Comparison of ENCODE assay signal across 12 cellular contexts in the genomic region with DNA sequence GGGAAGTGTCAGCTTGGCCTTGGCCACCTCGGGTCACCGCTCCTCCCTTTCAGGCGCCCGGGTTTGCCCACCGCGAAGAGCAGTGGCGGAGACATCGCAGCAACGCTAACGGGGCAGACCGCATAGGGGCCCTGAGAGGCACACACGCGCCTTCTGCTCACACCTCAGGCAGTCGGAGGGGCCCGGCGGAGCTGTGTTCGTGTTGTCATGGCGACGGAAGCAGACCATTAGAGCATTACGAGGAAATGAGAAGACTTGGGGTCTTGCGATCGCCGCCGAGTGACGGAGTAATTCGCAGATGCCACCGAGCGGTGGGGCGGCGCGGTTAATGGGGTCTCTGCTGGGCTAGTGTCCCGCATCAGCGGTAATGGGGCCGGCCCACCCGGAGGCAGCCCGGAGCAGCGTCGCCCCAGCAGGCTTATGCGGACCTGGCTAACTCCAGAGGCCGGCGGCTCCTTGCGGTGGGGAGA.
DNase-seq lines count a peak whose midpoint lies in the region; ATAC-seq and TF ChIP-seq lines count a peak whose summit lies in the region.
"Had no signal": no experiment of that assay in that cellular context is flagged by ENCODE, and none has a peak within 500 bp of the region (broad histone marks: within the 10 kb centered on the region; RNA-seq: fewer than 3 reads in every experiment).

No MANE protein-coding gene starts in this region.

- CTCF ChIA-PET in CD8-positive, alpha-beta memory T cell (lab: Charles Lee) = no interaction called here

- no peak overlapping the region for H3K27ac ChIP-seq in neuronal stem cell (replicated peaks; ENCODE audit: low read length)
- H3K27ac ChIP-seq in CD8-positive, alpha-beta memory T cell (ENCODE audit: low read depth, low read length) = no peak overlapping the region
- H3K27ac ChIP-seq: VCaP had no signal

- no peak for TF ChIP-seq CTCF in GM13977 (IDR thresholded peaks at IDR 0.05; ENCODE audit: extremely low read depth, insufficient read depth, missing control alignments)

- H3K4me3 Mint-ChIP-seq in CD8-positive, alpha-beta memory T cell = no peak overlapping the region

- peaks cover 5 to 10% (median 9%) of the 10 kb centered on the region in 3 donors for H3K4me1 Mint-ChIP-seq in CD8-positive, alpha-beta memory T cell

- no peak overlapping the region for H2AFZ ChIP-seq in neuronal stem cell (ENCODE audit: low read length)

- H3K79me1 ChIP-seq in neuronal stem cell (ENCODE audit: low read depth, low read length) = no peaks in the 10 kb centered on the region

- no peaks in the 10 kb centered on the region for H3K36me3 ChIP-seq in neuronal stem cell (replicated peaks in 1 of 2; ENCODE audit: control insufficient read depth in 2 of 2, insufficient read depth in 2 of 2, low read length in 2 of 2)
- no peaks in the 10 kb centered on the region for H3K36me3 ChIP-seq in CD8-positive, alpha-beta memory T cell (ENCODE audit: insufficient read depth, low read length)

- H3K27me3 Mint-ChIP-seq in CD8-positive, alpha-beta memory T cell = peaks cover 19 to 53% of the 10 kb centered on the region in 2 donors

- TF ChIP-seq POLR2A in erythroblast (IDR thresholded peaks at IDR 0.05; ENCODE audit: low read length) = no peak

- in situ Hi-C loops in GM13977 (cut with MboI; ENCODE audit: low pct_unique_long_range_greater_than_20kb, low sequenced_read_pairs, unreplicated experiment) = no loop called here

- H3K4ac ChIP-seq in neuronal stem cell (ENCODE audit: low read length) = no peak overlapping the region

- no peak overlapping the region for H3K14ac ChIP-seq in neuronal stem cell (ENCODE audit: low read length)

- ATAC-seq in HG03159 (IDR thresholded peaks at IDR 0.05; ENCODE audit: unreplicated experiment) (peak; percentile 37), esophagus mucosa (peak; percentile 54), HG03520 (IDR thresholded peaks at IDR 0.05; ENCODE audit: unreplicated experiment) (no peak)

- peak; percentile 51 for DNase-seq in GM13977 (ENCODE audit: low spot score)
- peak; percentile 29 for DNase-seq in neuronal stem cell (ENCODE audit: low spot score)
- no peak for DNase-seq in RKO (ENCODE audit: low spot score)
- no peak for DNase-seq in CD8-positive, alpha-beta memory T cell
- no peak for DNase-seq in erythroblast (lab: John Stamatoyannopoulos, UW)
- DNase-seq: activated naive CD4-positive, alpha-beta T cell treated with Interleukin-2 at 50 U/mL for 16 hours; MV-4-11; OCI-M1 had no signal

- H3K27ac Mint-ChIP-seq in CD8-positive, alpha-beta memory T cell = no peak overlapping the region

- H3K9me3 ChIP-seq in neuronal stem cell (replicated peaks in 1 of 2; ENCODE audit: control insufficient read depth in 2 of 2, insufficient read depth in 1 of 2, low read depth in 1 of 2, low read length in 2 of 2) = no peaks in the 10 kb centered on the region
- no peaks in the 10 kb centered on the region for H3K9me3 ChIP-seq in CD8-positive, alpha-beta memory T cell (ENCODE audit: low read length)

- peaks cover 0 to 8% (median 0%) of the 10 kb centered on the region in 3 experiments for H3K27me3 ChIP-seq in neuronal stem cell (ENCODE audit: control insufficient read depth in 3 of 3, insufficient read depth in 3 of 3, low read depth in 1 of 3, low read length in 3 of 3)
- H3K27me3 ChIP-seq in CD8-positive, alpha-beta memory T cell (ENCODE audit: insufficient read depth, low read length, poor library complexity, severe bottlenecking) = no peaks in the 10 kb centered on the region

- H2BK5ac ChIP-seq in neuronal stem cell (ENCODE audit: low read length) = no peak overlapping the region

- H3K9me3 Mint-ChIP-seq in CD8-positive, alpha-beta memory T cell = no peaks in the 10 kb centered on the region

- H3K18ac ChIP-seq in neuronal stem cell (ENCODE audit: low read length) = no peak overlapping the region

- H3K23ac ChIP-seq in neuronal stem cell (ENCODE audit: low read depth, low read length, poor library complexity) = no peak overlapping the region

- no CpG with 5 or more reads among the region's 42 CpGs for WGBS in neuronal stem cell (ENCODE audit: extremely low coverage in 2 of 2, insufficient read length in 2 of 2, insufficient replicate concordance in 1 of 2), 2 donors

- no peak overlapping the region for H4K8ac ChIP-seq in neuronal stem cell (ENCODE audit: low read depth, low read length)

- peak overlapping the region in 1 of 2 donors; percentile 64 for H3K4me3 ChIP-seq in neuronal stem cell (ENCODE audit: low read length in 2 of 2)
- H3K4me3 ChIP-seq in CD8-positive, alpha-beta memory T cell (ENCODE audit: low read length) = no peak overlapping the region

- POLR2A ChIA-PET in CD8-positive, alpha-beta memory T cell (lab: Charles Lee) = no interaction called here

- peak overlapping the region; percentile 41 for H3K4me2 ChIP-seq in neuronal stem cell (ENCODE audit: insufficient read depth, low read length, poor library complexity, severe bottlenecking)

- no peaks in the 10 kb centered on the region for H3K36me3 Mint-ChIP-seq in CD8-positive, alpha-beta memory T cell

- no peak overlapping the region for H2BK12ac ChIP-seq in neuronal stem cell (ENCODE audit: low read length)

- H2BK15ac ChIP-seq in neuronal stem cell (ENCODE audit: low read length) = no peak overlapping the region

- H4K91ac ChIP-seq in neuronal stem cell (ENCODE audit: low read depth, low read length, poor library complexity) = no peak overlapping the region

- no peak overlapping the region for H3K9ac ChIP-seq in neuronal stem cell (ENCODE audit: low read depth, low read length, poor library complexity)

- H2AK5ac ChIP-seq in neuronal stem cell (ENCODE audit: low read depth, low read length) = no peak overlapping the region

- H2BK120ac ChIP-seq in neuronal stem cell (ENCODE audit: low read depth, low read length) = no peak overlapping the region

- no peaks in the 10 kb centered on the region for H3K4me1 ChIP-seq in neuronal stem cell (ENCODE audit: control insufficient read depth in 2 of 2, insufficient read depth in 1 of 2, low read depth in 1 of 2, low read length in 2 of 2)
- H3K4me1 ChIP-seq in CD8-positive, alpha-beta memory T cell (ENCODE audit: insufficient read depth, low read length) = no peaks in the 10 kb centered on the region

Comparison
In these comparisons a context has a peak if more than half of its experiments do, and no peak if none do; other contexts are left out.
1. DNase-seq: peak in GM13977 (single experiment) and neuronal stem cell (single experiment); none in RKO (single experiment), CD8-positive, alpha-beta memory T cell (0 of 5) and erythroblast (0 of 2).